Comparison of ENCODE assay signal across 8 cellular contexts in the genomic region with DNA sequence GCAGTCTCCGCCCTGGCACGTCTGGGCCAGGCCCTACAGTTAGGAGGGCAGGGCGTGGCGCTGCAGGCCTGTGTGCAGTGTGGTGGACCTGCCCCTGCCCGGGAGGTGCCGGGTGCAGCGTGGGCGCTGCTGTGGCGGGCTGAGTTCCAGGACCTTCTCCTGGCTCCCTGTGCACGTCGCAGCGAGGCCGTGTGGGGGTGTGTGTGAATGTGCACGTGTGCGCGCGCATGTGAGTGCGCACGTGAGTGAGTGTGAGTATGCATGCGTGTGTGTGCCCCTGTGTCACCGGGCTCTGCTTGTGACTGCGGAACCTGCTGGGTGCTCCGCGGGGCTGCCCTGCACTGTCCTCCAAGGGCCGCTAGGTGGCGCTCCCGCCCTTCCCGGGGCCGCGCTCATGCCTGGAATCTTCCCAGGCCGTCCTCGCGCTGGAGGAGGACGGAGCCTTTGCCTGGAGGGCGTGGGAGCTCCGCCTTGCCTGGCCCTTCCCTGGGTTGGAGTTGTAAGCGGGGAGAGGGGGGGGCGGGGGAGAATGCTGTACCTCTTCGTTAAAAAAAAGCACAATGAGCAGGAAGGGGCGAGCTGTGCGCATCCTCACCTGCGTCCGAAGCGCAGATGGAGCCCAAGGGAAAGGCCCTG.
DNase-seq lines count a peak whose midpoint lies in the region; ATAC-seq, FAIRE-seq and TF ChIP-seq lines count a peak whose summit lies in the region.

No MANE protein-coding gene starts in this region.

- H3K14ac ChIP-seq in H1 (ENCODE audit: insufficient read length), result no peak overlapping the region

- in situ Hi-C loops in GM23248 (cut with MboI), result loop anchor here (10.0 kb wide), 1 partner anchor 527 kb away; no protein-coding TSS in a partner anchor

- H4K20me1 ChIP-seq in GM23248 (ENCODE audit: insufficient read depth) (no peaks in the 10 kb centered on the region), H1 (replicated peaks in 1 of 2; ENCODE audit: control insufficient read depth in 1 of 2, insufficient read depth in 2 of 2, low read length in 2 of 2) (peaks cover 2 to 10% of the 10 kb centered on the region in 2 experiments)

- H3K56ac ChIP-seq in H1 (replicated peaks; ENCODE audit: insufficient read length, low read depth, low read length), result no peak overlapping the region

- POLR2A ChIA-PET in H1 (lab: Charles Lee; ENCODE audit: partially characterized antibody), result interaction anchor here (1.3 kb wide), 1 partner anchor 91 kb away, joined by 6 read pairs; no protein-coding TSS in a partner anchor

- no peak overlapping the region for H2BK12ac ChIP-seq in H1 (ENCODE audit: low read depth, low read length)

- H2BK5ac ChIP-seq in H1 (ENCODE audit: low read depth, low read length), result peak overlapping the region; percentile 35; the same call in 1 of the 2 replicates

- no peak overlapping the region for H2BK120ac ChIP-seq in H1 (replicated peaks; ENCODE audit: low read depth, low read length)

- no peak overlapping the region for H3K4ac ChIP-seq in H1 (replicated peaks; ENCODE audit: insufficient read length, low read depth, low read length)

- TF ChIP-seq EP300 in H1 (IDR thresholded peaks at IDR 0.05; ENCODE audit: borderline replicate concordance in 1 of 2, low read depth in 2 of 2, low read length in 2 of 2), result no peak

- H3K4me1 ChIP-seq in GM23248 (ENCODE audit: insufficient read depth) (peaks cover 33% of the 10 kb centered on the region), H1 (replicated peaks in 1 of 4; ENCODE audit: control insufficient read depth in 3 of 4, insufficient read depth in 4 of 4, low read length in 3 of 4) (peaks cover 0 to 8% (median 2%) of the 10 kb centered on the region in 4 experiments; a peak in 5 of 7 replicates), mesodermal cell (ENCODE audit: control insufficient read depth, insufficient read depth, low read length, poor library complexity, severe bottlenecking) (peaks cover 22% of the 10 kb centered on the region)

- H3K4me2 ChIP-seq in GM23248 (ENCODE audit: unreplicated experiment) (peak overlapping the region; percentile 57), H1 (ENCODE audit: insufficient read depth in 1 of 2, low read depth in 2 of 2, low read length in 2 of 2) (no peak overlapping the region)

- H2AFZ ChIP-seq in GM23248 (no peak overlapping the region), H1 (ENCODE audit: low read length) (no peak overlapping the region)

- DNase-seq in AG10803 (ENCODE audit: low read depth), result peak; percentile 79
- peak; percentile 92 for DNase-seq in GM23248
- peak; percentile 85 for DNase-seq in NCI-H69 (lab: John Stamatoyannopoulos, UW)
- DNase-seq in activated CD8-positive, alpha-beta memory T cell treated with anti-CD3 and anti-CD28 coated beads for 24 hours, result peak; percentile 88
- peak; percentile 65 to 97 for DNase-seq in H1 (ENCODE audit: low read depth in 1 of 2, low spot score in 2 of 2)
- peak; percentile 30 to 31 for DNase-seq in stimulated activated CD8-positive, alpha-beta memory T cell treated with anti-CD3 and anti-CD28 coated beads, Interleukin-2, amount 100 ng/mL, for 1 hour (ENCODE audit: low read depth in 2 of 2)

- H3K9ac ChIP-seq in GM23248, result peak overlapping the region; percentile 73
- no peak overlapping the region; a peak in 1 of 7 replicates for H3K9ac ChIP-seq in H1 (replicated peaks in 1 of 4; ENCODE audit: extremely low read depth in 1 of 4, low read depth in 3 of 4, low read length in 3 of 4)

- peak overlapping the region; percentile 34 for H4K91ac ChIP-seq in H1 (replicated peaks; ENCODE audit: insufficient read length, low read length)

- H3K23ac ChIP-seq in H1 (ENCODE audit: insufficient read length), result no peak overlapping the region

- H2BK20ac ChIP-seq in H1 (ENCODE audit: low read length), result no peak overlapping the region

- 0 out of 2 replicates have a peak overlapping the region, but pooled peaks have one; percentile 46 for H2BK15ac ChIP-seq in H1 (ENCODE audit: low read length)

- H3K27ac ChIP-seq in GM23248, result peak overlapping the region; percentile 78
- no peak overlapping the region for H3K27ac ChIP-seq in H1 (ENCODE audit: low read depth, low read length)
- H3K27ac ChIP-seq in mesodermal cell (ENCODE audit: low read depth, low read length, severe bottlenecking), result peak overlapping the region; percentile 73

- CTCF ChIA-PET in H1 (lab: Charles Lee; ENCODE audit: partially characterized antibody), result interaction anchor here (0.6 to 8.4 kb wide), 48 partner anchors 10 to 887 kb away, joined by 3 to 97 read pairs (median 5); no protein-coding TSS in a partner anchor

- FAIRE-seq in H1 (lab: Jason Lieb, UNC), result no peak

- TF ChIP-seq CTCF in AG10803 (conservative IDR thresholded peaks at IDR 0.05; ENCODE audit: low read length) (peak; percentile 93), H1 (IDR thresholded peaks at IDR 0.05; ENCODE audit: control extremely low read depth in 1 of 3, insufficient read depth in 1 of 3, low read depth in 1 of 3, low read length in 3 of 3) (peak; percentile 98 to 99 (median 99))

- H3K9me3 ChIP-seq in GM23248 (ENCODE audit: low read depth) (no peaks in the 10 kb centered on the region), H1 (ENCODE audit: insufficient read depth in 2 of 2, low read depth in 1 of 2, low read length in 1 of 2) (no peaks in the 10 kb centered on the region), mesodermal cell (ENCODE audit: control insufficient read depth, low read length) (no peaks in the 10 kb centered on the region)

- H4K5ac ChIP-seq in H1 (ENCODE audit: insufficient read length, low read depth, low read length), result no peak overlapping the region

- H3K79me2 ChIP-seq in GM23248 (ENCODE audit: insufficient read depth) (peaks cover 29% of the 10 kb centered on the region), H1 (ENCODE audit: control insufficient read depth in 1 of 2, insufficient read depth in 2 of 2, low read length in 2 of 2) (peaks cover 0 to 6% of the 10 kb centered on the region in 2 experiments; a peak in 1 of 4 replicates)

- no peaks in the 10 kb centered on the region for H3K79me1 ChIP-seq in H1 (ENCODE audit: low read depth, low read length)

- H3K36me3 ChIP-seq in GM23248 (ENCODE audit: low read depth) (no peaks in the 10 kb centered on the region; the same call in 1 of the 2 replicates), H1 (ENCODE audit: control insufficient read depth in 2 of 4, insufficient read depth in 4 of 4, low read length in 3 of 4) (peaks cover 0 to 3% (median under 1%) of the 10 kb centered on the region in 4 experiments; a peak in 2 of 8 replicates), mesodermal cell (ENCODE audit: control insufficient read depth, insufficient read depth, low read length) (peaks cover 57% of the 10 kb centered on the region)

- no peak for ATAC-seq in GM18502 (IDR thresholded peaks at IDR 0.05; ENCODE audit: poor library complexity, unreplicated experiment)

- H3K4me3 ChIP-seq in AG10803 (ENCODE audit: low read length) (peak overlapping the region; percentile 15; the same call in 1 of the 2 replicates), GM23248 (peak overlapping the region; percentile 49), H1 (ENCODE audit: extremely low read depth in 1 of 4, insufficient read depth in 2 of 4, low read depth in 3 of 4, low read length in 4 of 4) (no peak overlapping the region), mesodermal cell (ENCODE audit: extremely low read depth, insufficient read depth, low read length, poor library complexity, severe bottlenecking) (no peak overlapping the region)

- no peaks in the 10 kb centered on the region for H3K23me2 ChIP-seq in H1 (ENCODE audit: low read depth, low read length)

- peak overlapping the region; percentile 88 for H4K8ac ChIP-seq in H1 (ENCODE audit: extremely low read depth, insufficient read depth, low read length)

- H3K27me3 ChIP-seq in GM23248 (replicated peaks; ENCODE audit: insufficient read depth), result no peaks in the 10 kb centered on the region
- no peaks in the 10 kb centered on the region for H3K27me3 ChIP-seq in H1 (replicated peaks in 1 of 4; ENCODE audit: control insufficient read depth in 3 of 4, extremely low read depth in 1 of 4, insufficient read depth in 3 of 4, low read length in 3 of 4)

- no peaks in the 10 kb centered on the region for H3K9me2 ChIP-seq in GM23248 (ENCODE audit: insufficient read depth)

- no peak for TF ChIP-seq POLR2A in H1 (IDR thresholded peaks at IDR 0.05; ENCODE audit: control extremely low read depth in 1 of 2, low read depth in 2 of 2, low read length in 2 of 2)

- H2AK5ac ChIP-seq in H1 (ENCODE audit: low read depth, low read length), result no peak overlapping the region

- H3F3A ChIP-seq in GM23248 (ENCODE audit: insufficient read depth), result peaks cover 17% of the 10 kb centered on the region

- WGBS in GM23248 (ENCODE audit: low coverage in 1 of 2, low lambda C conversion rate in 2 of 2, missing lambda C conversion rate in 2 of 2), 2 experiments, result 8 to 12% methylated on average over 27 to 41 of the region's 44 CpGs
- WGBS in H1 (ENCODE audit: extremely low coverage in 1 of 2, insufficient coverage in 1 of 2, insufficient read length in 1 of 2, insufficient replicate concordance in 2 of 2, low coverage in 1 of 2, low lambda C conversion rate in 2 of 2, missing lambda C conversion rate in 1 of 2), 2 experiments, result 35% methylated on average over 35 of the region's 44 CpGs; no CpG with 5 or more reads in 1 of the 2 experiments
- 28 to 41% methylated on average over 29 to 31 of the region's 44 CpGs for WGBS in mesodermal cell (ENCODE audit: insufficient coverage in 2 of 2), 2 experiments

- peak; percentile 99 for TF ChIP-seq RAD21 in H1 (IDR thresholded peaks at IDR 0.05 in 1 of 2, conservative IDR thresholded peaks at IDR 0.05 in 1 of 2; ENCODE audit: low read depth in 2 of 2, low read length in 2 of 2)

- H3K18ac ChIP-seq in H1 (ENCODE audit: extremely low read depth, low read length), result no peak overlapping the region

TF ChIP-seq in H1, 55 proteins besides CTCF, POLR2A, EP300 and RAD21 (continues in another document):
- TF ChIP-seq PHF8 (conservative IDR thresholded peaks at IDR 0.05; ENCODE audit: low read depth, low read length), result no peak
- TF ChIP-seq CHD2 (IDR thresholded peaks at IDR 0.05; ENCODE audit: low read length), result no peak
- no peak for TF ChIP-seq KDM5A (IDR thresholded peaks at IDR 0.05; ENCODE audit: low read length)
- TF ChIP-seq SRF (IDR thresholded peaks at IDR 0.05; ENCODE audit: low read depth, low read length), result 0 out of 2 replicates have a peak, but pooled peaks have one; percentile 18
- no peak for TF ChIP-seq SIRT6 (IDR thresholded peaks at IDR 0.05; ENCODE audit: low read length)
- TF ChIP-seq BACH1 (IDR thresholded peaks at IDR 0.05; ENCODE audit: low read length), result 0 out of 2 replicates have a peak, but pooled peaks have one; percentile 26
- TF ChIP-seq MAFK (IDR thresholded peaks at IDR 0.05; ENCODE audit: low read depth, low read length), result no peak
- TF ChIP-seq TCF12 (IDR thresholded peaks at IDR 0.05; ENCODE audit: low read depth, low read length), result no peak
- no peak for TF ChIP-seq ZNF274 (IDR thresholded peaks at IDR 0.05; ENCODE audit: borderline replicate concordance, extremely low read depth, low read length)
- no peak for TF ChIP-seq BCL11A (IDR thresholded peaks at IDR 0.05; ENCODE audit: low read depth in 2 of 2, low read length in 2 of 2)
- TF ChIP-seq BRCA1 (IDR thresholded peaks at IDR 0.05; ENCODE audit: low read depth, low read length), result no peak
- TF ChIP-seq KDM4A (IDR thresholded peaks at IDR 0.05; ENCODE audit: low read depth, low read length, severe bottlenecking), result no peak

Comparison
In these comparisons a context has a peak if more than half of its experiments do, and no peak if none do; other contexts are left out.
1. DNase-seq: peak in every context shown above with its lines; median percentile 92 in GM23248; 88 in activated CD8-positive, alpha-beta memory T cell treated with anti-CD3 and anti-CD28 coated beads for 24 hours; 85 in NCI-H69; 81 in H1; 79 in AG10803; 30 in stimulated activated CD8-positive, alpha-beta memory T cell treated with anti-CD3 and anti-CD28 coated beads, Interleukin-2, amount 100 ng/mL, for 1 hour.
2. H3K4me3 ChIP-seq: peak in AG10803 (single experiment) and GM23248 (single experiment); none in H1 (0 of 4) and mesodermal cell (single experiment).